ENCODE assay signal across 1 cellular context in genomic region chr2:192202373-192202772, GRCh38.
TF ChIP-seq lines count a peak whose summit lies in the region.

No MANE protein-coding gene starts in this region.

TF ChIP-seq in HepG2, 621 proteins besides CTCF, POLR2A, EP300 and RAD21 (continued from another document):
- TF ChIP-seq HINFP (CRISPR knock-in tag; IDR thresholded peaks at IDR 0.05; ENCODE audit: low read depth) (no peak), ZNF574 (CRISPR knock-in tag; IDR thresholded peaks at IDR 0.05) (no peak), ZKSCAN5 (CRISPR knock-in tag; IDR thresholded peaks at IDR 0.05) (no peak), ZNF646 (CRISPR knock-in tag; IDR thresholded peaks at IDR 0.05) (no peak), NR2C2 (CRISPR knock-in tag; IDR thresholded peaks at IDR 0.05; ENCODE audit: borderline replicate concordance) (peak; percentile 79), ZNF879 (CRISPR knock-in tag; IDR thresholded peaks at IDR 0.05) (no peak), RXRB (CRISPR knock-in tag; IDR thresholded peaks at IDR 0.05; ENCODE audit: borderline replicate concordance) (no peak)
